10 cellular contexts compared by ENCODE assay signal in the genomic region with DNA sequence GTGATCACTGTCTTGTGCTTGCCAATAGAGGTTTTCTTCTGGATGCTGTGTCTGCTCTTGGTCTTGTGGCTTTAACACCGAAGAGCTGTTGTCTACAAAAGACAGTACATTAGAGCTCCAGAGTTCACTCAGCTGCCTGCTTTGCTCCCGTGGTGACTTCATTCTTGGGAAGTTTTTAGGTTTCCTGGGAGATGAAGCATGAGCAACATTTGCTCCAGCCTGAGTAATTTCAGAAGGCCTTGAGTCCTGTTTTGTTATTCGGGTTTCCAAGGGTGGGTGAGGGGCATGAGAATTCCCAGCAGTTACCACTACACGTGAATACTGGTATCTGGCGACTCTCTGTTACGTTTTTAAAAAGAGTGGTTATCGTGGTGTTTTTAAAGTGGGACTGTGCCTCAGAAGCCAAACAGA.
DNase-seq lines count a peak whose midpoint lies in the region; ATAC-seq, FAIRE-seq and TF ChIP-seq lines count a peak whose summit lies in the region.
"Had no signal": no experiment of that assay in that cellular context is flagged by ENCODE, and none has a peak within 500 bp of the region (broad histone marks: within the 10 kb centered on the region; RNA-seq: fewer than 3 reads in every experiment).

No MANE protein-coding gene starts in this region.

- 0% methylated on average over 7 of the region's 7 CpGs for WGBS in mammary epithelial cell (ENCODE audit: low coverage, missing lambda C conversion rate)
- WGBS in small intestine, 3 donors = 45 to 83% (median 50%) methylated on average over 7 of the region's 7 CpGs

- peak overlapping the region; percentile 30 for H2AFZ ChIP-seq in mammary epithelial cell (ENCODE audit: low read depth, low read length)

- H4K20me1 ChIP-seq in mammary epithelial cell (ENCODE audit: insufficient read depth, low read length) = no peaks in the 10 kb centered on the region

- peaks cover 4% of the 10 kb centered on the region for H3K79me2 ChIP-seq in mammary epithelial cell (ENCODE audit: insufficient read depth, low read length)

- H3K4me1 ChIP-seq in mammary epithelial cell (ENCODE audit: insufficient read depth, low read length) (peaks cover 52% of the 10 kb centered on the region), skeletal muscle satellite cell (ENCODE audit: control insufficient read depth, insufficient read depth, low read length) (peaks cover 25% of the 10 kb centered on the region), small intestine (ENCODE audit: control insufficient read depth in 2 of 2, insufficient read depth in 1 of 2, low read depth in 1 of 2, low read length in 1 of 2) (peaks cover 3 to 9% of the 10 kb centered on the region in 2 donors)

- DNase-seq in H54 (ENCODE audit: insufficient read length, low spot score) (peak; percentile 21), mammary epithelial cell (peak; percentile 94), iris pigment epithelial cell (ENCODE audit: low read depth) (peak; percentile 87), small intestine (no peak)
- no peak for DNase-seq in stimulated activated CD4-positive, alpha-beta T cell treated with anti-CD3 and anti-CD28 coated beads, Interleukin-4, amount 100 ng/mL, for 4 hours
- DNase-seq in stimulated activated CD4-positive, alpha-beta T cell treated with anti-CD3 and anti-CD28 coated beads, Interleukin-15, amount 100 ng/mL, for 24 hours = no peak

- intact Hi-C loops in mammary epithelial cell (cut with micrococcal nuclease) = no loop called here

- H3K27me3 ChIP-seq in mammary epithelial cell (ENCODE audit: insufficient read depth, low read length) (no peaks in the 10 kb centered on the region), skeletal muscle satellite cell (ENCODE audit: control insufficient read depth, insufficient read depth, low read length) (no peaks in the 10 kb centered on the region), small intestine (ENCODE audit: control insufficient read depth in 2 of 2, insufficient read depth in 2 of 2, low read length in 2 of 2) (no peaks in the 10 kb centered on the region)

- ATAC-seq in GM18505 (IDR thresholded peaks at IDR 0.05; ENCODE audit: unreplicated experiment) = no peak

- H3K36me3 ChIP-seq in mammary epithelial cell (ENCODE audit: insufficient read depth, low read length) = no peaks in the 10 kb centered on the region
- no peaks in the 10 kb centered on the region for H3K36me3 ChIP-seq in skeletal muscle satellite cell (ENCODE audit: insufficient read depth, low read length)
- peaks cover 0 to 6% of the 10 kb centered on the region in 2 donors for H3K36me3 ChIP-seq in small intestine (ENCODE audit: control insufficient read depth in 2 of 2, insufficient read depth in 2 of 2, low read length in 2 of 2)
- H3K36me3 ChIP-seq: cardiac muscle cell had no signal

- in situ Hi-C loops in mammary epithelial cell (cut with MboI; ENCODE audit: low sequenced_read_pairs in 2 of 2) = no loop called here

- no peak for TF ChIP-seq CTCF in mammary epithelial cell (conservative IDR thresholded peaks at IDR 0.05 in 1 of 2, IDR thresholded peaks at IDR 0.05 in 1 of 2; ENCODE audit: extremely low read depth in 1 of 2, insufficient read depth in 1 of 2, low read depth in 1 of 2, low read length in 2 of 2)

- H3K27ac ChIP-seq in mammary epithelial cell (ENCODE audit: insufficient read depth, low read depth, low read length) (peak overlapping the region; percentile 98), small intestine (ENCODE audit: low read depth in 1 of 2, low read length in 1 of 2) (peak overlapping the region in 1 of 2 donors; percentile 80)
- H3K27ac ChIP-seq: cardiac muscle cell, SK-N-MC had no signal

- peak overlapping the region in 1 of 3 experiments; percentile 7 for H3K4me3 ChIP-seq in mammary epithelial cell (replicated peaks in 1 of 3; ENCODE audit: insufficient read depth in 1 of 3, low read depth in 2 of 3, low read length in 3 of 3)
- peak overlapping the region; percentile 52 for H3K4me3 ChIP-seq in skeletal muscle satellite cell (ENCODE audit: low read length)
- no peak overlapping the region for H3K4me3 ChIP-seq in small intestine (ENCODE audit: low read depth in 1 of 2, low read length in 2 of 2)
- H3K4me3 ChIP-seq: cardiac muscle cell, SK-N-MC had no signal

- no peak for TF ChIP-seq POLR2A in H54 (IDR thresholded peaks at IDR 0.05; ENCODE audit: low read depth, low read length)
- TF ChIP-seq POLR2A in GM18505 (IDR thresholded peaks at IDR 0.05; ENCODE audit: borderline replicate concordance, extremely low read depth, insufficient read depth, insufficient read length) = no peak

- H3K9me3 ChIP-seq in mammary epithelial cell (replicated peaks; ENCODE audit: insufficient read depth, low read length) (no peaks in the 10 kb centered on the region), skeletal muscle satellite cell (replicated peaks; ENCODE audit: low read length) (no peaks in the 10 kb centered on the region), small intestine (ENCODE audit: control insufficient read depth, low read depth) (no peaks in the 10 kb centered on the region)

- FAIRE-seq in H54 (lab: Jason Lieb, UNC) (peak; percentile 65), small intestine (lab: Jason Lieb, UNC) (no peak)

- BruUV-seq in mammary epithelial cell (replicated peaks; lab: Mats Ljungman, UMichigan) = no TSS peak

- CTCF ChIA-PET in mammary epithelial cell (lab: Charles Lee; ENCODE audit: low non-redundant PET) = interaction anchor here (0.7 kb wide), 1 partner anchor 1995 kb away, joined by 3 read pairs; no protein-coding TSS in a partner anchor

- H3K9ac ChIP-seq in mammary epithelial cell (ENCODE audit: insufficient read depth, low read length) (peak overlapping the region; percentile 87), skeletal muscle satellite cell (ENCODE audit: low read depth, low read length) (peak overlapping the region; percentile 78)

- H3K4me2 ChIP-seq in mammary epithelial cell (ENCODE audit: insufficient read depth, low read depth, low read length) (peak overlapping the region; percentile 61), skeletal muscle satellite cell (ENCODE audit: low read length) (peak overlapping the region; percentile 70)

- dilution Hi-C loops in mammary epithelial cell (cut with HindIII; ENCODE audit: low sequenced_read_pairs) = no loop called here

Comparison
In these comparisons a context has a peak if more than half of its experiments do, and no peak if none do; other contexts are left out.
1. DNase-seq: peak in H54 (single experiment), mammary epithelial cell (single experiment) and iris pigment epithelial cell (single experiment); none in stimulated activated CD4-positive, alpha-beta T cell treated with anti-CD3 and anti-CD28 coated beads, Interleukin-4, amount 100 ng/mL, for 4 hours (0 of 2), small intestine (single experiment) and stimulated activated CD4-positive, alpha-beta T cell treated with anti-CD3 and anti-CD28 coated beads, Interleukin-15, amount 100 ng/mL, for 24 hours (single experiment).